In the genomic region with DNA sequence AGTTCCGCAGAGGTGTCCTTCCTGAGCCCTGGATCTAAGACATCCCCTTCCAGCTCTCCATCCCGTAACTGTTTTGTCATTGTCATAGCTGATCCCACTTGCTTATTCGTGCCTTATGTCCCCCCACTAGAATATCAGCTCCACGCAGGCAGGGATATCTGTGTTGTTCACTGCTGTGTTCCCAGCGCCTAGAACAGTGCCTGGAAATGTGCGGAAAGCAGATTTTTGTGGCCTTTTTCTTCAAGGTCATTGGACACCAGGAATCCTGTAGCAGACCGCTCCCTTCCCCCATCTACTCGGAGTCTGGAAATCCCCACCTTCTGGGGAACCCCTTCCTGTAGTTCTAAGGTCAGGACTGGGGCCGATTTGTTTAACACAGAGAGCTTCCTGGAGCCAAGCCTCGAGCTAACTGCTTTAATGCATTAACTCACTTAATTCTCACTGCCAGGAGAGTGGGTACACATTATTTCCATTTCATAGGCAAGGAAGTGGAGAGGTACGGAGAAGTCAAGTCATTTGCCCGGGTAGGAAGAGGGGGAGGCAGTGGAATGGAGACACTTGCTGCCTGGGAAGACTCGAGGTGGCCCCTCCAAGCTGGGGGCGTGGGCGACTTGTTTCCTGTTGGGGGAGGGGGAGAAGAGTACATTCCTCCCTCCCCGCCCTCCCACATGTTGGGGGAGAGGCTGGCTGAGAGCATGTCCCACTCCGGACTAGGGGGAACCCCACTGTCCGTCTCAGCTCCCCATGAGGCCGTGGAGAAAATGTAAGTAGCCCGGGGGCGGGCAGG, we compare ENCODE assay signal across 8 cellular contexts. TPM values are rescaled to one million over a fixed set of nuclear protein-coding genes. Genes with fewer than 3 reads are reported as not detected.
DNase-seq lines count a peak whose midpoint lies in the region; ATAC-seq and TF ChIP-seq lines count a peak whose summit lies in the region.

No MANE protein-coding gene starts in this region.

- no peaks in the 10 kb centered on the region for H3K27me3 ChIP-seq in AG04450 (ENCODE audit: control insufficient read depth, insufficient read depth, low read length)

- H3K36me3 Mint-ChIP-seq in activated naive CD4-positive, alpha-beta T cell treated with anti-CD3 and anti-CD28 coated beads, Interleukin-2, amount 50 U/mL, for 72 hours = peaks cover 6 to 8% of the 10 kb centered on the region in 2 donors

- H3K4me2 ChIP-seq in OCI-LY7 (ENCODE audit: low read length) = peak overlapping the region; percentile 90

- H3K9me2 ChIP-seq in OCI-LY7 (ENCODE audit: insufficient read depth, low read length) = no peaks in the 10 kb centered on the region

- peak; percentile 0 for ATAC-seq in GM21526 (IDR thresholded peaks at IDR 0.05; ENCODE audit: low FRiP score, unreplicated experiment)
- peak; percentile 8 to 21 for ATAC-seq in activated naive CD4-positive, alpha-beta T cell treated with anti-CD3 and anti-CD28 coated beads, Interleukin-2, amount 50 U/mL, for 72 hours

- no peak for TF ChIP-seq CTCF in AG04450 (IDR thresholded peaks at IDR 0.05; ENCODE audit: low read depth, low read length)
- TF ChIP-seq CTCF in OCI-LY7 (conservative IDR thresholded peaks at IDR 0.05; ENCODE audit: low read length) = no peak

- peaks cover 50% of the 10 kb centered on the region for H3K4me1 ChIP-seq in OCI-LY7 (ENCODE audit: insufficient read depth, low read length, poor library complexity, severe bottlenecking)

- CTCF ChIA-PET in AG04450 (lab: Charles Lee) = interaction anchor here (0.6 to 3.5 kb wide), 8 partner anchors 8 to 610 kb away, joined by 3 to 27 read pairs (median 3); no protein-coding TSS in a partner anchor
- CTCF ChIA-PET in OCI-LY7 (lab: Charles Lee; ENCODE audit: unreplicated experiment) = interaction anchor here (0.6 to 3.3 kb wide), 3 partner anchors 41 to 1503 kb away, joined by 3 to 22 read pairs (median 6); no protein-coding TSS in a partner anchor

- H3K27ac ChIP-seq in AG04450 (ENCODE audit: low read depth, low read length) (peak overlapping the region; percentile 65), OCI-LY7 (ENCODE audit: low read depth, low read length, poor library complexity, severe bottlenecking) (peak overlapping the region; percentile 84)

- no peaks in the 10 kb centered on the region for H3K36me3 ChIP-seq in OCI-LY7 (ENCODE audit: insufficient read depth, low read length)

- POLR2A ChIA-PET in AG04450 (lab: Yijun Ruan, JAX) (interaction anchor here (0.6 kb wide), 1 partner anchor 31 kb away, joined by 3 read pairs; no protein-coding TSS in a partner anchor), OCI-LY7 (lab: Charles Lee) (interaction anchor here (1.0 to 2.8 kb wide), 7 partner anchors 9 to 47 kb away, joined by 3 to 16 read pairs (median 5); no protein-coding TSS in a partner anchor)

- BruUV-seq in OCI-LY7 (replicated peaks; lab: Mats Ljungman, UMichigan) = TSS peak; percentile 95

- peaks cover 11% of the 10 kb centered on the region for H4K20me1 ChIP-seq in OCI-LY7 (ENCODE audit: insufficient read depth, low read length)

- DNase-seq in AG04450 (ENCODE audit: low read depth, low spot score) (no peak), OCI-LY7 (ENCODE audit: low spot score) (peak; percentile 81), iris pigment epithelial cell (ENCODE audit: low read depth) (peak; percentile 74), D341Med (ENCODE audit: low spot score) (no peak)
- DNase-seq in activated naive CD4-positive, alpha-beta T cell treated with anti-CD3 and anti-CD28 coated beads, Interleukin-2, amount 50 U/mL, for 72 hours (ENCODE audit: low spot score in 2 of 2) = peak; percentile 54 to 71
- peak; percentile 67 to 83 for DNase-seq in stimulated activated CD4-positive, alpha-beta T cell treated with anti-CD3 and anti-CD28 coated beads, Interleukin-1b, Interleukin-23, amount 100 ng/mL, for 4 hours (ENCODE audit: low read depth in 2 of 2)
- DNase-seq in effector CD4-positive, alpha-beta T cell = no peak

- peaks cover 36% of the 10 kb centered on the region for H3K79me2 ChIP-seq in OCI-LY7 (ENCODE audit: insufficient read depth, low read depth, low read length)

- intact Hi-C loops in OCI-LY7 (cut with micrococcal nuclease; ENCODE audit: unreplicated experiment) = loop anchor here (1.0 to 10.0 kb wide), 4 partner anchors 41 to 360 kb away; a partner anchor contains a TSS

- peaks cover 2 to 8% of the 10 kb centered on the region in 2 donors for H3K9me3 Mint-ChIP-seq in activated naive CD4-positive, alpha-beta T cell treated with anti-CD3 and anti-CD28 coated beads, Interleukin-2, amount 50 U/mL, for 72 hours

- peak overlapping the region; percentile 58 for H2AFZ ChIP-seq in OCI-LY7 (ENCODE audit: low read length)

- H3K27ac Mint-ChIP-seq in activated naive CD4-positive, alpha-beta T cell treated with anti-CD3 and anti-CD28 coated beads, Interleukin-2, amount 50 U/mL, for 72 hours = peak overlapping the region; percentile 89 to 92

- H3K4me3 ChIP-seq in AG04450 (ENCODE audit: low read depth, low read length) (peak overlapping the region; percentile 58), OCI-LY7 (ENCODE audit: low read depth, low read length, poor library complexity, severe bottlenecking) (peak overlapping the region; percentile 93)

- H3K9me3 ChIP-seq in AG04450 (ENCODE audit: control insufficient read depth, insufficient read depth, low read length) = peaks cover 4% of the 10 kb centered on the region; the same call in 1 of the 2 replicates
- H3K9me3 ChIP-seq in OCI-LY7 (ENCODE audit: low read length) = no peaks in the 10 kb centered on the region

RNA-seq across cellular contexts. Expression of a gene that starts 1.2 kb away (rescaled TPM):
- polyA plus RNA-seq in AG04450 (2011; rRNA removed) = 21.6 and 22.6 TPM in 2 replicates
- 18.2 and 20.4 TPM in 2 replicates for polyA minus RNA-seq in AG04450 (2011; rRNA and poly(A)+ RNA removed)
- total RNA-seq in OCI-LY7 (2014; rRNA removed; shearing (Covaris generic)) = 16.3 and 25.8 TPM in 2 replicates
- 45.9 and 51.3 TPM in 2 replicates for total RNA-seq in OCI-LY7 (2022)
- 10 to 100 TPM; 18.0 to 24.6 TPM for total RNA-seq in activated naive CD4-positive, alpha-beta T cell treated with anti-CD3 and anti-CD28 coated beads, Interleukin-2, amount 50 U/mL, for 72 hours

RNA-seq across cellular contexts. Expression of a gene that starts 35.7 kb away (rescaled TPM):
- 3.5 TPM in 2 replicates for polyA plus RNA-seq in AG04450 (2011; rRNA removed)
- 1.7 and 1.8 TPM in 2 replicates for polyA minus RNA-seq in AG04450 (2011; rRNA and poly(A)+ RNA removed)
- total RNA-seq in OCI-LY7 (2014; rRNA removed; shearing (Covaris generic)) = 0.70 and 0.73 TPM in 2 replicates
- 2.7 TPM in 2 replicates for total RNA-seq in OCI-LY7 (2022)
- 1 to 10 TPM in 1 of 2 donors, under 1 TPM in 1; 0.64 to 1.5 TPM for total RNA-seq in activated naive CD4-positive, alpha-beta T cell treated with anti-CD3 and anti-CD28 coated beads, Interleukin-2, amount 50 U/mL, for 72 hours

Comparison
In these comparisons a context has a peak if more than half of its experiments do, and no peak if none do; other contexts are left out.
1. DNase-seq: peak in OCI-LY7 (single experiment), activated naive CD4-positive, alpha-beta T cell treated with anti-CD3 and anti-CD28 coated beads, Interleukin-2, amount 50 U/mL, for 72 hours (2 of 2), iris pigment epithelial cell (single experiment) and stimulated activated CD4-positive, alpha-beta T cell treated with anti-CD3 and anti-CD28 coated beads, Interleukin-1b, Interleukin-23, amount 100 ng/mL, for 4 hours (2 of 2); none in AG04450 (single experiment), D341Med (single experiment) and effector CD4-positive, alpha-beta T cell (single experiment).